Comparison of ENCODE assay signal across 12 cellular contexts in the genomic region with DNA sequence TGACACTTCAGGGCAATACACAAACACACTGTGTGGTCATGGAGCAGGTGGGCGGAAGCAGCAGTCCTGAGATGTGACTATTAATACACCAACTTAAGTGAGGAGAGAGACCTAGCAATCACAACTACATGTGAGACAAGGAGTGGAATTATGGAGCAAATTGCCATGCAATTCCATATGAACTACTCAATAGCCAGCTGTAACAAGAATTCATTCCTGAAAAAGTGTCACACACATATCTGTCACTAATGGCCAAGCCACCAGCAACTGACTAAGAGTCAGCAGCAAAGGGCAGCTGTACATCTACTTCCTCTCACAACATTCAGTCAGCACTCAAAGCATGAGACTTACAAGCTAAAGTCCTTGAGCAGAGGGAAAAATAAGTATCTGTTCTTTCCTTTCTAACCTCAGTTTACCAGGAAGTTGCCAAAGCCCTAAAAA. TPM values are rescaled to one million over a fixed set of nuclear protein-coding genes. Genes with fewer than 3 reads are reported as not detected.
DNase-seq lines count a peak whose midpoint lies in the region; ATAC-seq and TF ChIP-seq lines count a peak whose summit lies in the region.
"Had no signal": no experiment of that assay in that cellular context is flagged by ENCODE, and none has a peak within 500 bp of the region (broad histone marks: within the 10 kb centered on the region; RNA-seq: fewer than 3 reads in every experiment).

No MANE protein-coding gene starts in this region.

- DNase-seq in SHP77 (lab: John Stamatoyannopoulos, UW) = peak; percentile 11 to 20
- DNase-seq in SHP77 treated with DMSO at 0.1 percent for 48 hours (lab: John Stamatoyannopoulos, UW) = no peak
- DNase-seq in MV-4-11 (lab: John Stamatoyannopoulos, UW) = peak; percentile 32
- no peak for DNase-seq in effector memory CD8-positive, alpha-beta T cell
- no peak for DNase-seq in spleen
- DNase-seq: central memory CD4-positive, alpha-beta T cell; SW 1271 had no signal

- peak overlapping the region; percentile 55 to 90 for H3K27ac Mint-ChIP-seq in effector memory CD8-positive, alpha-beta T cell

- H3K4me3 Mint-ChIP-seq in effector memory CD8-positive, alpha-beta T cell = peak overlapping the region in 1 of 2 donors; percentile 5

- H3K27me3 Mint-ChIP-seq in effector memory CD8-positive, alpha-beta T cell = no peaks in the 10 kb centered on the region

- peaks cover 0 to 34% (median 0%) of the 10 kb centered on the region in 6 donors for H3K36me3 ChIP-seq in spleen

- intact Hi-C loops in spleen (cut with DNase I; ENCODE audit: low total_unique reads) = no loop called here

- TF ChIP-seq CTCF in spleen (IDR thresholded peaks at IDR 0.05 in 8 of 11, conservative IDR thresholded peaks at IDR 0.05 in 3 of 11) = no peak

- no peak for ATAC-seq in effector memory CD8-positive, alpha-beta T cell (replicated peaks)
- ATAC-seq in GM21367 (IDR thresholded peaks at IDR 0.05; ENCODE audit: unreplicated experiment) (no peak), HG03342 (IDR thresholded peaks at IDR 0.05; ENCODE audit: unreplicated experiment) (no peak), HG03095 (IDR thresholded peaks at IDR 0.05; ENCODE audit: unreplicated experiment) (no peak)

- no peak for TF ChIP-seq POLR2A in spleen (IDR thresholded peaks at IDR 0.05)

- peaks cover 40 to 61% of the 10 kb centered on the region in 2 donors for H3K4me1 Mint-ChIP-seq in effector memory CD8-positive, alpha-beta T cell (ENCODE audit: low read depth in 2 of 2)

- 64 to 88% (median 77%) methylated on average over 1 of the region's 1 CpG for WGBS in spleen, 5 donors

- H3K4me1 ChIP-seq in spleen = peaks cover 54 to 98% (median 78%) of the 10 kb centered on the region in 6 donors

- H3K9me3 ChIP-seq in spleen = no peaks in the 10 kb centered on the region

- peak overlapping the region in 1 of 8 donors; percentile 0 for H3K4me3 ChIP-seq in spleen

- no peaks in the 10 kb centered on the region for H3K9me3 Mint-ChIP-seq in effector memory CD8-positive, alpha-beta T cell

- peaks cover 15% of the 10 kb centered on the region for H3K36me3 Mint-ChIP-seq in effector memory CD8-positive, alpha-beta T cell (ENCODE audit: insufficient read depth)

- H3K27me3 ChIP-seq in spleen (replicated peaks in 1 of 7) = no peaks in the 10 kb centered on the region

- peak overlapping the region; percentile 16 to 90 (median 83) for H3K27ac ChIP-seq in spleen

RNA-seq across cellular contexts. Expression of gene GPR3, which starts 46.2 kb away (rescaled TPM):
- total RNA-seq in spleen = under 1 TPM in 3 of 7 donors, not detected in 4; 0.17 to 0.40 (median 0.28) TPM
- under 1 TPM; 0.05 to 0.15 (median 0.10) TPM for polyA plus RNA-seq in spleen

RNA-seq across cellular contexts. Expression of gene WASF2, which starts 51.3 kb away (rescaled TPM):
- total RNA-seq in spleen = 100 to 1,000 TPM in 4 of 7 donors, 10 to 100 TPM in 3; 92.1 to 196 (median 129) TPM
- polyA plus RNA-seq in spleen = 10 to 100 TPM; 17.2 to 36.8 (median 23.5) TPM

RNA-seq across cellular contexts. Expression of gene CD164L2, which starts 55.5 kb away (rescaled TPM):
- total RNA-seq in spleen = not detected
- polyA plus RNA-seq in spleen = under 1 TPM in 1 of 3 donors, not detected in 2; 0.06 TPM
- total RNA-seq: A673, glomerular endothelial cell had no signal

Comparison
In these comparisons a context has a peak if more than half of its experiments do, and no peak if none do; other contexts are left out.
1. DNase-seq: peak in SHP77 (2 of 2) and MV-4-11 (single experiment); none in SHP77 treated with DMSO at 0.1 percent for 48 hours (single experiment), effector memory CD8-positive, alpha-beta T cell (0 of 3) and spleen (single experiment).